9 cellular contexts compared by ENCODE assay signal in the genomic region with DNA sequence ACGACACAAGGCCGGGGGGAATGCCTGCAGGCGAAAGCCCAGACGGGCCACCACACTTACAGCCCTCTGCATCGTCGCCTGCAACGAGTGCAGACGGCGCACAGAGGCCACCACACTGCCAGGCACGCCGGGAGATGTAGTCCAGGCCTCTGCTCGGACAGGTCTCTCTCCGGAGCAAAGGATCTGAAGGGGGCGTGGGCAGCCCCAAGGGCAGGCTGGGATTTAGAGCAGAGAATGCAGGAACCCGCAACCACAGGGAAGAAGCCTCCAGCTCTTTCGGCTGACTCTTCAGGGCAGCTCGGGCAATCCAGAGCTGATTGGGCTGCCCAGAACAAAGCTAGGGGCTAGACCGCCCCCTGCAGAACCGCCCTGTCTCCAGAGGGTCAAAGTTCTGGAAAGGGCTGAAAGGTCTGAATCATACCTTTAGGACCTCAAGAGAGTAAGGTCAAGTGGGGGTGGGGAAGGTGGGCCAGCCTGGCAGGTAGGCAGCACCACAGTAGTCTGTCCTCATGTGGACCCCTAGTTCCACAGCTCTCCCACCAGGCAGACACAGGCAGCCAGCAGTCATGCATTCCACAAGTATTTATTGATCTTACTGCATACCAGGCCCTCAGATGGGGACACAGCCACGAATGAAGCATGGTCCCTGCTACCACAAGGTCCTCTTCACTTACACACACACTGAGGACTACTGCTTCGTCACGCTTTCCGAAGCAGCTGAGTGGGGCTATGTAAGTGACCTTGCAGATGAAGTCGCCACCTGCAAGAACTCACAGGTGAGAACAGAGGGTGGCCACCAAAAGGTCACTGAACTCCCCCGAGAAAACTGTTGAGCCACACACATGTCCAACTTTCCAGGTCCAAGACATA. TPM values are rescaled to one million over a fixed set of nuclear protein-coding genes. Genes with fewer than 3 reads are reported as not detected.
DNase-seq lines count a peak whose midpoint lies in the region; TF ChIP-seq lines count a peak whose summit lies in the region.
"Had no signal": no experiment of that assay in that cellular context is flagged by ENCODE, and none has a peak within 500 bp of the region (broad histone marks: within the 10 kb centered on the region; RNA-seq: fewer than 3 reads in every experiment).

A gene with protein sequence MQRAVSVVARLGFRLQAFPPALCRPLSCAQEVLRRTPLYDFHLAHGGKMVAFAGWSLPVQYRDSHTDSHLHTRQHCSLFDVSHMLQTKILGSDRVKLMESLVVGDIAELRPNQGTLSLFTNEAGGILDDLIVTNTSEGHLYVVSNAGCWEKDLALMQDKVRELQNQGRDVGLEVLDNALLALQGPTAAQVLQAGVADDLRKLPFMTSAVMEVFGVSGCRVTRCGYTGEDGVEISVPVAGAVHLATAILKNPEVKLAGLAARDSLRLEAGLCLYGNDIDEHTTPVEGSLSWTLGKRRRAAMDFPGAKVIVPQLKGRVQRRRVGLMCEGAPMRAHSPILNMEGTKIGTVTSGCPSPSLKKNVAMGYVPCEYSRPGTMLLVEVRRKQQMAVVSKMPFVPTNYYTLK (minus strand): TSS at position 95 of the 870 bp plus-strand sequence. CDS start 23 bp downstream, at position 72.

- H3K79me2 ChIP-seq in ACC112 (ENCODE audit: control insufficient read depth, insufficient read depth, low read length, unreplicated experiment), result no peaks in the 10 kb centered on the region

- peak within 1 kb of the TSS; percentile 89 for H3K4me3 Mint-ChIP-seq in glutamatergic neuron (ENCODE audit: unreplicated experiment)

- H3K9me3 ChIP-seq in Peyer's patch, result no peaks in the 10 kb centered on the region
- no peaks in the 10 kb centered on the region for H3K9me3 ChIP-seq in muscle layer of colon (ENCODE audit: low read length)

- H2AFZ ChIP-seq in ACC112 (ENCODE audit: low read length, unreplicated experiment), result no peak within 1 kb of the TSS

- peaks cover 9% of the 10 kb centered on the region for H3K4me1 Mint-ChIP-seq in glutamatergic neuron (ENCODE audit: low read depth, unreplicated experiment)

- H3K4me3 ChIP-seq in ACC112 (ENCODE audit: low read depth, low read length) (no peak within 1 kb of the TSS), Peyer's patch (peak within 1 kb of the TSS in 2 of 4 donors; percentile 55 to 57), muscle layer of colon (ENCODE audit: low read depth in 1 of 2, low read length in 2 of 2) (peak within 1 kb of the TSS; percentile 30 to 42)

- peak in 2 of 3 donors; percentile 72 to 82 for DNase-seq in Peyer's patch
- peak; percentile 75 for DNase-seq in glutamatergic neuron
- no peak for DNase-seq in mesenteric fat pad (ENCODE audit: low spot score)
- DNase-seq in GM19240 (ENCODE audit: insufficient read length, low spot score), result no peak
- DNase-seq in NAMALWA (ENCODE audit: low spot score), result no peak
- no peak for DNase-seq in activated CD4-positive, CD25-positive, alpha-beta regulatory T cell (lab: John Stamatoyannopoulos, UW)

- peaks cover 2% of the 10 kb centered on the region for H3K9me3 Mint-ChIP-seq in glutamatergic neuron (ENCODE audit: unreplicated experiment)

- peaks cover 17% of the 10 kb centered on the region for H3K4me1 ChIP-seq in ACC112 (ENCODE audit: control insufficient read depth, insufficient read depth, low read length, unreplicated experiment)
- peaks cover 0 to 10% (median 2%) of the 10 kb centered on the region in 4 donors for H3K4me1 ChIP-seq in Peyer's patch
- peaks cover 16% of the 10 kb centered on the region for H3K4me1 ChIP-seq in muscle layer of colon (ENCODE audit: insufficient read depth, low read length)

- TF ChIP-seq CTCF in Peyer's patch (IDR thresholded peaks at IDR 0.05) (no peak), glutamatergic neuron (IDR thresholded peaks at IDR 0.05; ENCODE audit: partially characterized antibody, unreplicated experiment) (no peak)

- H3K27ac ChIP-seq in ACC112 (ENCODE audit: low read depth, low read length), result peak within 1 kb of the TSS; percentile 74
- H3K27ac ChIP-seq in Peyer's patch, result peak within 1 kb of the TSS in 2 of 4 donors; percentile 48 to 59
- H3K27ac ChIP-seq in muscle layer of colon (ENCODE audit: low read depth, low read length), result peak within 1 kb of the TSS; percentile 54

- H3K36me3 Mint-ChIP-seq in glutamatergic neuron (ENCODE audit: unreplicated experiment), result peaks cover 4% of the 10 kb centered on the region

- peak in 1 of 2 donors; percentile 43 for TF ChIP-seq POLR2A in Peyer's patch (IDR thresholded peaks at IDR 0.05)

- H3K36me3 ChIP-seq in ACC112 (ENCODE audit: insufficient read depth, low read length) (0 out of 2 replicates have a peak, but pooled peaks cover 8% of the 10 kb centered on the region), Peyer's patch (peaks cover 0 to 18% (median 0%) of the 10 kb centered on the region in 3 donors), muscle layer of colon (ENCODE audit: insufficient read depth, low read length) (peaks cover 25% of the 10 kb centered on the region)

- H3K27me3 Mint-ChIP-seq in glutamatergic neuron (ENCODE audit: unreplicated experiment), result peaks cover 5% of the 10 kb centered on the region

- no peaks in the 10 kb centered on the region for H3K27me3 ChIP-seq in ACC112 (ENCODE audit: insufficient read depth, low read length)
- H3K27me3 ChIP-seq in Peyer's patch, result no peaks in the 10 kb centered on the region
- H3K27me3 ChIP-seq in muscle layer of colon (ENCODE audit: control insufficient read depth in 1 of 2, insufficient read depth in 2 of 2, low read length in 2 of 2), result no peaks in the 10 kb centered on the region

- H3K9ac ChIP-seq in muscle layer of colon (ENCODE audit: low read length), result no peak within 1 kb of the TSS

- H3K27ac Mint-ChIP-seq in glutamatergic neuron (ENCODE audit: unreplicated experiment), result peak within 1 kb of the TSS; percentile 64

RNA-seq across cellular contexts. Expression of the gene that starts here (rescaled TPM):
- 10 to 100 TPM; 13.3 to 32.9 (median 25.1) TPM for total RNA-seq in Peyer's patch
- 12.4 TPM for total RNA-seq in glutamatergic neuron (ENCODE audit: unreplicated experiment)
- total RNA-seq in mesenteric fat pad, result 1.2 TPM
- total RNA-seq: RPMI7951 had no signal

Comparison
In these comparisons a context has a peak if more than half of its experiments do, and no peak if none do; other contexts are left out.
1. DNase-seq: peak in Peyer's patch (2 of 3) and glutamatergic neuron (single experiment); none in mesenteric fat pad (single experiment), GM19240 (single experiment), NAMALWA (single experiment) and activated CD4-positive, CD25-positive, alpha-beta regulatory T cell (0 of 4).